In genomic region chr11:16511109-16511806, GRCh38 we compare ENCODE assay signal across 17 cellular contexts.
A peak's percentile ranks its signal among the peaks of the same experiment; 100 is the strongest.
DNase-seq lines count a peak whose midpoint lies in the region; ATAC-seq and TF ChIP-seq lines count a peak whose summit lies in the region.
"Had no signal": no experiment of that assay in that cellular context is flagged by ENCODE, and none has a peak within 500 bp of the region (broad histone marks: within the 10 kb centered on the region; RNA-seq: fewer than 3 reads in every experiment).

No MANE protein-coding gene starts in this region.

- 85 to 97% (median 93%) methylated on average over 2 of the region's 2 CpGs for WGBS in heart left ventricle, 4 donors
- WGBS in upper lobe of left lung, 2 donors, result 87 to 92% methylated on average over 2 of the region's 2 CpGs

- peaks cover 0 to 16% (median 8%) of the 10 kb centered on the region in 12 donors for H3K4me1 ChIP-seq in heart left ventricle
- H3K4me1 ChIP-seq in upper lobe of left lung, result peaks cover 0 to 3% (median 0%) of the 10 kb centered on the region in 4 donors
- H3K4me1 ChIP-seq in OCI-LY7 (ENCODE audit: insufficient read depth, low read length, poor library complexity, severe bottlenecking), result no peaks in the 10 kb centered on the region
- H3K4me1 ChIP-seq: BE2C had no signal

- H3K4me3 Mint-ChIP-seq in glutamatergic neuron (ENCODE audit: unreplicated experiment), result no peak overlapping the region
- H3K4me3 Mint-ChIP-seq: activated T-helper 17 cell treated with anti-CD3 and anti-CD28 coated beads, Interleukin-2, amount 50 U/mL, for 72 hours; GM23338 had no signal

- ATAC-seq in heart left ventricle, result peak; percentile 39 to 84 (median 60)
- no peak for ATAC-seq in upper lobe of left lung (ENCODE audit: low FRiP score in 2 of 2)
- ATAC-seq: activated CD4-positive, CD25-positive, alpha-beta regulatory T cell treated with anti-CD3 and anti-CD28 coated beads, Interleukin-2, amount 50 U/mL, for 24 hours; activated T-helper 17 cell treated with anti-CD3 and anti-CD28 coated beads, Interleukin-2, amount 50 U/mL, for 72 hours; GM23338 had no signal

- H3K4me2 ChIP-seq in OCI-LY7 (ENCODE audit: low read length), result no peak overlapping the region
- H3K4me2 ChIP-seq: GM23338 had no signal

- H3K27ac ChIP-seq in heart left ventricle (peak overlapping the region in 2 of 12 donors; percentile 1 to 31), upper lobe of left lung (no peak overlapping the region), OCI-LY7 (ENCODE audit: low read depth, low read length, poor library complexity, severe bottlenecking) (no peak overlapping the region)
- H3K27ac ChIP-seq: SK-N-MC had no signal

- CTCF ChIA-PET in OCI-LY7 (lab: Charles Lee; ENCODE audit: unreplicated experiment), result no interaction called here

- no peaks in the 10 kb centered on the region for H3K79me2 ChIP-seq in OCI-LY7 (ENCODE audit: insufficient read depth, low read depth, low read length)

- BruUV-seq in OCI-LY7 (replicated peaks; lab: Mats Ljungman, UMichigan), result no TSS peak

- intact Hi-C loops in heart left ventricle (cut with DNase I) (no loop called here), cardiac septum (cut with DNase I) (no loop called here), OCI-LY7 (cut with micrococcal nuclease; ENCODE audit: unreplicated experiment) (no loop called here)

- TF ChIP-seq POLR2A in heart left ventricle (IDR thresholded peaks at IDR 0.05) (no peak), upper lobe of left lung (IDR thresholded peaks at IDR 0.05) (no peak)

- H3K9me3 Mint-ChIP-seq in glutamatergic neuron (ENCODE audit: unreplicated experiment), result no peaks in the 10 kb centered on the region

- TF ChIP-seq EP300 in upper lobe of left lung (IDR thresholded peaks at IDR 0.05), result no peak

- no peaks in the 10 kb centered on the region for H3K36me3 Mint-ChIP-seq in glutamatergic neuron (ENCODE audit: unreplicated experiment)

- peaks cover 6% of the 10 kb centered on the region for H3K4me1 Mint-ChIP-seq in glutamatergic neuron (ENCODE audit: low read depth, unreplicated experiment)
- H3K4me1 Mint-ChIP-seq: activated T-helper 17 cell treated with anti-CD3 and anti-CD28 coated beads, Interleukin-2, amount 50 U/mL, for 72 hours; GM23338 had no signal

- no peak overlapping the region for H3K4me3 ChIP-seq in heart left ventricle
- no peak overlapping the region for H3K4me3 ChIP-seq in upper lobe of left lung
- H3K4me3 ChIP-seq in OCI-LY7 (ENCODE audit: low read depth, low read length, poor library complexity, severe bottlenecking), result no peak overlapping the region
- H3K4me3 ChIP-seq: GM23338, lung, SK-N-MC had no signal

- no peak overlapping the region for H2AFZ ChIP-seq in OCI-LY7 (ENCODE audit: low read length)
- H2AFZ ChIP-seq: GM23338 had no signal

- H3K36me3 ChIP-seq in heart left ventricle, result no peaks in the 10 kb centered on the region
- H3K36me3 ChIP-seq in upper lobe of left lung, result no peaks in the 10 kb centered on the region
- no peaks in the 10 kb centered on the region for H3K36me3 ChIP-seq in OCI-LY7 (ENCODE audit: insufficient read depth, low read length)
- H3K36me3 ChIP-seq: BE2C had no signal

- POLR2A ChIA-PET in OCI-LY7 (lab: Charles Lee), result no interaction called here

- H3K27me3 ChIP-seq in heart left ventricle (no peaks in the 10 kb centered on the region), upper lobe of left lung (no peaks in the 10 kb centered on the region)
- H3K27me3 ChIP-seq: BE2C had no signal

- H3K27ac Mint-ChIP-seq in glutamatergic neuron (ENCODE audit: unreplicated experiment), result peak overlapping the region; percentile 1
- H3K27ac Mint-ChIP-seq: activated T-helper 17 cell treated with anti-CD3 and anti-CD28 coated beads, Interleukin-2, amount 50 U/mL, for 72 hours; GM23338; progenitor cell of endocrine pancreas had no signal

- H3K9me3 ChIP-seq in heart left ventricle, result peaks cover 0 to 23% (median 0%) of the 10 kb centered on the region in 12 donors
- H3K9me3 ChIP-seq in upper lobe of left lung, result peaks cover 0 to 9% (median 2%) of the 10 kb centered on the region in 4 donors
- no peaks in the 10 kb centered on the region for H3K9me3 ChIP-seq in OCI-LY7 (ENCODE audit: low read length)
- H3K9me3 ChIP-seq: BE2C had no signal

- no peaks in the 10 kb centered on the region for H3K9me2 ChIP-seq in OCI-LY7 (ENCODE audit: insufficient read depth, low read length)

- TF ChIP-seq CTCF in heart left ventricle (IDR thresholded peaks at IDR 0.05), result no peak
- no peak for TF ChIP-seq CTCF in glutamatergic neuron (IDR thresholded peaks at IDR 0.05; ENCODE audit: partially characterized antibody, unreplicated experiment)
- TF ChIP-seq CTCF in upper lobe of left lung (IDR thresholded peaks at IDR 0.05), result no peak
- no peak for TF ChIP-seq CTCF in OCI-LY7 (conservative IDR thresholded peaks at IDR 0.05; ENCODE audit: low read length)

- H4K20me1 ChIP-seq in OCI-LY7 (ENCODE audit: insufficient read depth, low read length), result no peaks in the 10 kb centered on the region

- H3K27me3 Mint-ChIP-seq in glutamatergic neuron (ENCODE audit: unreplicated experiment), result no peaks in the 10 kb centered on the region
- H3K27me3 Mint-ChIP-seq: activated T-helper 17 cell treated with anti-CD3 and anti-CD28 coated beads, Interleukin-2, amount 50 U/mL, for 72 hours; progenitor cell of endocrine pancreas had no signal

- no peak for DNase-seq in heart left ventricle
- DNase-seq in cardiac septum (ENCODE audit: low spot score), result no peak
- DNase-seq in RKO (ENCODE audit: low spot score), result peak; percentile 72
- DNase-seq in glutamatergic neuron, result no peak
- no peak for DNase-seq in SHP77 treated with DMSO at 0.1 percent for 48 hours (lab: John Stamatoyannopoulos, UW)
- DNase-seq in SIG-M5 (lab: John Stamatoyannopoulos, UW), result no peak
- no peak for DNase-seq in upper lobe of left lung
- DNase-seq in OCI-LY7 (ENCODE audit: low spot score), result no peak
- DNase-seq: BE2C; NCI-H2227 treated with DMSO at 0.1 percent for 48 hours; stimulated activated CD4-positive, alpha-beta T cell treated with anti-CD3 and anti-CD28 coated beads, Interleukin-4, amount 100 ng/mL, for 4 hours had no signal

Comparison
In these comparisons a context has a peak if more than half of its experiments do, and no peak if none do; other contexts are left out.
1. ATAC-seq: peak in heart left ventricle (4 of 4); none in upper lobe of left lung (0 of 2).